In genomic region chr17:42519546-42520444, GRCh38 we compare ENCODE assay signal across 1 cellular context.
TF ChIP-seq lines count a peak whose summit lies in the region.

No MANE protein-coding gene starts in this region.

TF ChIP-seq in HepG2, 621 proteins besides CTCF, POLR2A, EP300 and RAD21 (continues in another document):
- peak; percentile 31; the same call in 1 of the 2 replicates for TF ChIP-seq RARA (CRISPR knock-in tag; IDR thresholded peaks at IDR 0.05)
- no peak for TF ChIP-seq ZNF224 (CRISPR knock-in tag; IDR thresholded peaks at IDR 0.05)
- TF ChIP-seq, protein P1, sequence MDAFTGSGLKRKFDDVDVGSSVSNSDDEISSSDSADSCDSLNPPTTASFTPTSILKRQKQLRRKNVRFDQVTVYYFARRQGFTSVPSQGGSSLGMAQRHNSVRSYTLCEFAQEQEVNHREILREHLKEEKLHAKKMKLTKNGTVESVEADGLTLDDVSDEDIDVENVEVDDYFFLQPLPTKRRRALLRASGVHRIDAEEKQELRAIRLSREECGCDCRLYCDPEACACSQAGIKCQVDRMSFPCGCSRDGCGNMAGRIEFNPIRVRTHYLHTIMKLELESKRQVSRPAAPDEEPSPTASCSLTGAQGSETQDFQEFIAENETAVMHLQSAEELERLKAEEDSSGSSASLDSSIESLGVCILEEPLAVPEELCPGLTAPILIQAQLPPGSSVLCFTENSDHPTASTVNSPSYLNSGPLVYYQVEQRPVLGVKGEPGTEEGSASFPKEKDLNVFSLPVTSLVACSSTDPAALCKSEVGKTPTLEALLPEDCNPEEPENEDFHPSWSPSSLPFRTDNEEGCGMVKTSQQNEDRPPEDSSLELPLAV (CRISPR knock-in tag; conservative IDR thresholded peaks at IDR 0.05; ENCODE audit: low read depth) = no peak
- TF ChIP-seq NFKB2 (CRISPR knock-in tag; IDR thresholded peaks at IDR 0.05; ENCODE audit: borderline replicate concordance) = peak; percentile 33; the same call in 1 of the 2 replicates
- TF ChIP-seq, protein P2, sequence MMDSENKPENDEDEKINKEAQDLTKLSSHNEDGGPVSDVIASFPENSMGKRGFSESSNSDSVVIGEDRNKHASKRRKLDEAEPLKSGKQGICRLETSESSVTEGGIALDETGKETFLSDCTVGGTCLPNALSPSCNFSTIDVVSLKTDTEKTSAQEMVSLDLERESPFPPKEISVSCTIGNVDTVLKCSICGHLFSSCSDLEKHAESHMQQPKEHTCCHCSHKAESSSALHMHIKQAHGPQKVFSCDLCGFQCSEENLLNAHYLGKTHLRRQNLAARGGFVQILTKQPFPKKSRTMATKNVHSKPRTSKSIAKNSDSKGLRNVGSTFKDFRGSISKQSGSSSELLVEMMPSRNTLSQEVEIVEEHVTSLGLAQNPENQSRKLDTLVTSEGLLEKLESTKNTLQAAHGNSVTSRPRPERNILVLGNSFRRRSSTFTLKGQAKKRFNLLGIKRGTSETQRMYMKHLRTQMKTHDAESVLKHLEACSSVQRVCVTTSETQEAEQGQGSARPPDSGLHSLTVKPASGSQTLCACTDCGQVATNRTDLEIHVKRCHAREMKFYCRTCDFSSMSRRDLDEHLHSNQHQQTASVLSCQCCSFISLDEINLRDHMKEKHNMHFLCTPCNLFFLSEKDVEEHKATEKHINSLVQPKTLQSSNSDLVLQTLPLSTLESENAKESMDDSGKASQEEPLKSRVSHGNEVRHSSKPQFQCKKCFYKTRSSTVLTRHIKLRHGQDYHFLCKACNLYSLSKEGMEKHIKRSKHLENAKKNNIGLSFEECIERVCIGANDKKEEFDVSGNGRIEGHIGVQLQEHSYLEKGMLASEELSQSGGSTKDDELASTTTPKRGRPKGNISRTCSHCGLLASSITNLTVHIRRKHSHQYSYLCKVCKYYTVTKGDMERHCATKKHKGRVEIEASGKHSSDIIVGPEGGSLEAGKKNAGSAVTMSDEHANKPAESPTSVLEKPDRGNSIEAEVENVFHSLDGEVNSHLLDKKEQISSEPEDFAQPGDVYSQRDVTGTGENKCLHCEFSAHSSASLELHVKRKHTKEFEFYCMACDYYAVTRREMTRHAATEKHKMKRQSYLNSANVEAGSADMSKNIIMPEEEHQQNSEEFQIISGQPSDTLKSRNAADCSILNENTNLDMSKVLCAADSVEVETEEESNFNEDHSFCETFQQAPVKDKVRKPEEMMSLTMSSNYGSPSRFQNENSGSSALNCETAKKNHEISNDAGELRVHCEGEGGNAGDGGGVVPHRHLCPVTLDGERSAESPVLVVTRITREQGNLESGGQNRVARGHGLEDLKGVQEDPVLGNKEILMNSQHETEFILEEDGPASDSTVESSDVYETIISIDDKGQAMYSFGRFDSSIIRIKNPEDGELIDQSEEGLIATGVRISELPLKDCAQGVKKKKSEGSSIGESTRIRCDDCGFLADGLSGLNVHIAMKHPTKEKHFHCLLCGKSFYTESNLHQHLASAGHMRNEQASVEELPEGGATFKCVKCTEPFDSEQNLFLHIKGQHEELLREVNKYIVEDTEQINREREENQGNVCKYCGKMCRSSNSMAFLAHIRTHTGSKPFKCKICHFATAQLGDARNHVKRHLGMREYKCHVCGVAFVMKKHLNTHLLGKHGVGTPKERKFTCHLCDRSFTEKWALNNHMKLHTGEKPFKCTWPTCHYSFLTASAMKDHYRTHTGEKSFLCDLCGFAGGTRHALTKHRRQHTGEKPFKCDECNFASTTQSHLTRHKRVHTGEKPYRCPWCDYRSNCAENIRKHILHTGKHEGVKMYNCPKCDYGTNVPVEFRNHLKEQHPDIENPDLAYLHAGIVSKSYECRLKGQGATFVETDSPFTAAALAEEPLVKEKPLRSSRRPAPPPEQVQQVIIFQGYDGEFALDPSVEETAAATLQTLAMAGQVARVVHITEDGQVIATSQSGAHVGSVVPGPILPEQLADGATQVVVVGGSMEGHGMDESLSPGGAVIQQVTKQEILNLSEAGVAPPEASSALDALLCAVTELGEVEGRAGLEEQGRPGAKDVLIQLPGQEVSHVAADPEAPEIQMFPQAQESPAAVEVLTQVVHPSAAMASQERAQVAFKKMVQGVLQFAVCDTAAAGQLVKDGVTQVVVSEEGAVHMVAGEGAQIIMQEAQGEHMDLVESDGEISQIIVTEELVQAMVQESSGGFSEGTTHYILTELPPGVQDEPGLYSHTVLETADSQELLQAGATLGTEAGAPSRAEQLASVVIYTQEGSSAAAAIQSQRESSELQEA (CRISPR knock-in tag; IDR thresholded peaks at IDR 0.05; ENCODE audit: not compliant biosample characterization) = peak; percentile 73
- TF ChIP-seq ZNF317 (CRISPR knock-in tag; IDR thresholded peaks at IDR 0.05) = peak; percentile 22; the same call in 1 of the 2 replicates
- TF ChIP-seq IRF9 (CRISPR knock-in tag; IDR thresholded peaks at IDR 0.05; ENCODE audit: borderline replicate concordance) = 0 out of 2 replicates have a peak, but pooled peaks have one; percentile 34
- 0 out of 2 replicates have a peak, but pooled peaks have one; percentile 1 for TF ChIP-seq KDM2A (CRISPR knock-in tag; IDR thresholded peaks at IDR 0.05; ENCODE audit: borderline replicate concordance, low read depth)
- TF ChIP-seq HIC2 (CRISPR knock-in tag; IDR thresholded peaks at IDR 0.05; ENCODE audit: low read depth) = no peak
- TF ChIP-seq YEATS2 (CRISPR knock-in tag; IDR thresholded peaks at IDR 0.05; ENCODE audit: borderline replicate concordance) = 0 out of 2 replicates have a peak, but pooled peaks have one; percentile 28
- TF ChIP-seq FOSL2 (CRISPR knock-in tag; IDR thresholded peaks at IDR 0.05) = peak; percentile 82
- peak; percentile 49; the same call in 1 of the 2 replicates for TF ChIP-seq ZNF281 (CRISPR knock-in tag; IDR thresholded peaks at IDR 0.05; ENCODE audit: borderline replicate concordance)
- peak; percentile 31; the same call in 1 of the 2 replicates for TF ChIP-seq ZFP91 (CRISPR knock-in tag; IDR thresholded peaks at IDR 0.05; ENCODE audit: borderline replicate concordance)
- TF ChIP-seq IRF1 (CRISPR knock-in tag; IDR thresholded peaks at IDR 0.05; ENCODE audit: low read depth) = 0 out of 2 replicates have a peak, but pooled peaks have one; percentile 34
- TF ChIP-seq RXRB (CRISPR knock-in tag; IDR thresholded peaks at IDR 0.05; ENCODE audit: borderline replicate concordance) = peak; percentile 62
- TF ChIP-seq ARID2 (CRISPR knock-in tag; IDR thresholded peaks at IDR 0.05; ENCODE audit: borderline replicate concordance) = no peak
- 0 out of 4 replicates have a peak, but pooled peaks of 1 of the 2 experiments have one; percentile 18 for TF ChIP-seq HMGXB4 (CRISPR knock-in tag; IDR thresholded peaks at IDR 0.05; ENCODE audit: borderline replicate concordance in 1 of 2, low read depth in 1 of 2)
- peak; percentile 22; the same call in 1 of the 2 replicates for TF ChIP-seq ARID4A (CRISPR knock-in tag; IDR thresholded peaks at IDR 0.05; ENCODE audit: borderline replicate concordance)
- peak; percentile 65; the same call in 1 of the 2 replicates for TF ChIP-seq HNF1B (CRISPR knock-in tag; IDR thresholded peaks at IDR 0.05)
